Comparison of ENCODE assay signal across 8 cellular contexts in genomic region chr3:167300210-167300609, GRCh38.
"Had no signal": no experiment of that assay in that cellular context is flagged by ENCODE, and none has a peak within 500 bp of the region (broad histone marks: within the 10 kb centered on the region; RNA-seq: fewer than 3 reads in every experiment).

No MANE protein-coding gene starts in this region.

- H3K9me3 ChIP-seq: HAP-1 had no signal

- DNase-seq: GM23248, GOT3, H7, HFFc6, KBM-7 had no signal

- H3K4me1 ChIP-seq: HAP-1 had no signal

- H3K9ac ChIP-seq: GM23248 had no signal

- H2AFZ ChIP-seq: GM23248 had no signal

- ATAC-seq: HCT116 had no signal

- H3K36me3 ChIP-seq: HAP-1 had no signal

- H3K27ac ChIP-seq: GM23248, HL-60 had no signal

- H3K4me3 ChIP-seq: GM23248, HAP-1 had no signal
